8 cellular contexts compared by ENCODE assay signal in genomic region chr20:38057351-38057972, GRCh38. TPM values are rescaled to one million over a fixed set of nuclear protein-coding genes. Genes with fewer than 3 reads are reported as not detected.
A peak's percentile ranks its signal among the peaks of the same experiment; 100 is the strongest.
DNase-seq lines count a peak whose midpoint lies in the region; ATAC-seq and TF ChIP-seq lines count a peak whose summit lies in the region.

No MANE protein-coding gene starts in this region.

- peak; percentile 99 for TF ChIP-seq CTCF in PC-9 (conservative IDR thresholded peaks at IDR 0.05)

- no peaks in the 10 kb centered on the region for H3K9me3 Mint-ChIP-seq in natural killer cell treated with Interleukin-12 subunit alpha and Interleukin-12 subunit beta and Interleukin-15 and Interleukin-18, amount 100 ng/mL, for 72 hours

- CTCF ChIA-PET in PC-9 (lab: Charles Lee) = interaction anchor here (0.5 to 1.3 kb wide), 23 partner anchors 16 to 360 kb away, joined by 3 to 29 read pairs (median 4); no protein-coding TSS in a partner anchor

- peaks cover 4% of the 10 kb centered on the region; the same call in 1 of the 2 replicates for H4K20me1 ChIP-seq in PC-9 (ENCODE audit: insufficient read depth)

- DNase-seq in NCI-H524 (lab: John Stamatoyannopoulos, UW) (peak; percentile 76 to 90), NCI-H524 treated with DMSO at 0.1 percent for 48 hours (lab: John Stamatoyannopoulos, UW) (no peak), PC-9 (peak; percentile 53 to 76), fibroblast of gingiva (ENCODE audit: low read depth) (peak; percentile 49)
- DNase-seq in Jurkat, Clone E6-1 (ENCODE audit: low read depth, low spot score) = peak; percentile 35
- DNase-seq in activated T-cell treated with anti-CD3 and anti-CD28 coated beads, Interleukin-2, amount 50 U/mL, for 1 hour = peak; percentile 75
- peak; percentile 82 for DNase-seq in natural killer cell treated with Interleukin-12 subunit alpha and Interleukin-12 subunit beta and Interleukin-15 and Interleukin-18, amount 100 ng/mL, for 72 hours (ENCODE audit: low spot score)
- DNase-seq in stimulated activated naive CD8-positive, alpha-beta T cell treated with anti-CD3 and anti-CD28 coated beads, Interleukin-15, Interleukin-2, amounts not matched to agents 100 U/mL and 50 U/mL, for 24 hours = peak; percentile 86

- peaks cover 33% of the 10 kb centered on the region; the same call in 1 of the 2 replicates for H3K79me2 ChIP-seq in PC-9 (ENCODE audit: low read depth)

- peak overlapping the region; percentile 36 to 71 for H3K27ac Mint-ChIP-seq in natural killer cell treated with Interleukin-12 subunit alpha and Interleukin-12 subunit beta and Interleukin-15 and Interleukin-18, amount 100 ng/mL, for 72 hours

- H2AFZ ChIP-seq in PC-9 = no peak overlapping the region

- H3K4me1 ChIP-seq in PC-9 (replicated peaks; ENCODE audit: insufficient read depth) = no peaks in the 10 kb centered on the region

- H3K27me3 Mint-ChIP-seq in natural killer cell treated with Interleukin-12 subunit alpha and Interleukin-12 subunit beta and Interleukin-15 and Interleukin-18, amount 100 ng/mL, for 72 hours = no peaks in the 10 kb centered on the region

- peaks cover 34% of the 10 kb centered on the region for H3K36me3 ChIP-seq in PC-9 (ENCODE audit: low read depth)

- H3K9me2 ChIP-seq in PC-9 (ENCODE audit: insufficient read depth) = no peaks in the 10 kb centered on the region

- no peaks in the 10 kb centered on the region for H3K27me3 ChIP-seq in PC-9 (ENCODE audit: insufficient read depth, low read depth)

- POLR2A ChIA-PET in PC-9 (lab: Charles Lee; ENCODE audit: unreplicated experiment) = no interaction called here

- peak; percentile 82 to 85 for ATAC-seq in natural killer cell treated with Interleukin-12 subunit alpha and Interleukin-12 subunit beta and Interleukin-15 and Interleukin-18, amount 100 ng/mL, for 72 hours
- ATAC-seq in stimulated activated naive CD8-positive, alpha-beta T cell treated with anti-CD3 and anti-CD28 coated beads, Interleukin-15, Interleukin-2, amounts not matched to agents 100 U/mL and 50 U/mL, for 24 hours = peak; percentile 91

- intact Hi-C loops in PC-9 (cut with micrococcal nuclease; ENCODE audit: unreplicated experiment) = loop anchor here (1.0 to 10.0 kb wide), 8 partner anchors 15 to 790 kb away; partner anchors contain the start of gene TGM2

- H3F3A ChIP-seq in PC-9 (ENCODE audit: insufficient read depth, low read depth) = peaks cover 31% of the 10 kb centered on the region

- H3K9me3 ChIP-seq in PC-9 (ENCODE audit: insufficient read depth, low read depth) = no peaks in the 10 kb centered on the region

- no peak overlapping the region for H3K4me3 Mint-ChIP-seq in natural killer cell treated with Interleukin-12 subunit alpha and Interleukin-12 subunit beta and Interleukin-15 and Interleukin-18, amount 100 ng/mL, for 72 hours

- no peaks in the 10 kb centered on the region for H3K36me3 Mint-ChIP-seq in natural killer cell treated with Interleukin-12 subunit alpha and Interleukin-12 subunit beta and Interleukin-15 and Interleukin-18, amount 100 ng/mL, for 72 hours

- H3K27ac ChIP-seq in PC-9 = no peak overlapping the region

- H3K4me3 ChIP-seq in Jurkat, Clone E6-1 (ENCODE audit: low read length) = no peak overlapping the region
- no peak overlapping the region for H3K4me3 ChIP-seq in PC-9

- H3K4me2 ChIP-seq in PC-9 = no peak overlapping the region

- peaks cover 15 to 18% of the 10 kb centered on the region in 2 donors for H3K4me1 Mint-ChIP-seq in natural killer cell treated with Interleukin-12 subunit alpha and Interleukin-12 subunit beta and Interleukin-15 and Interleukin-18, amount 100 ng/mL, for 72 hours (ENCODE audit: low read depth in 2 of 2)

- BruUV-seq in PC-9 (replicated peaks; lab: Mats Ljungman, UMichigan) = no TSS peak

RNA-seq across cellular contexts. Expression of gene RPRD1B, which starts 23.9 kb away (rescaled TPM):
- polyA plus RNA-seq in Jurkat, Clone E6-1 (2012; ENCODE audit: insufficient read depth, insufficient read length) = 24.9 TPM
- 55.1 and 60.1 TPM in 2 replicates for total RNA-seq in PC-9 (2021)
- total RNA-seq in natural killer cell treated with Interleukin-12 subunit alpha and Interleukin-12 subunit beta and Interleukin-15 and Interleukin-18, amount 100 ng/mL, for 72 hours = 10 to 100 TPM; 46.4 to 85.4 TPM

RNA-seq across cellular contexts. Expression of gene TTI1, which starts 24.2 kb away (rescaled TPM):
- polyA plus RNA-seq in Jurkat, Clone E6-1 (2012; ENCODE audit: insufficient read depth, insufficient read length) = 37.3 TPM
- total RNA-seq in PC-9 (2021) = 29.1 and 34.2 TPM in 2 replicates
- total RNA-seq in natural killer cell treated with Interleukin-12 subunit alpha and Interleukin-12 subunit beta and Interleukin-15 and Interleukin-18, amount 100 ng/mL, for 72 hours = 10 to 100 TPM; 30.8 to 53.1 TPM
